In the genomic region with DNA sequence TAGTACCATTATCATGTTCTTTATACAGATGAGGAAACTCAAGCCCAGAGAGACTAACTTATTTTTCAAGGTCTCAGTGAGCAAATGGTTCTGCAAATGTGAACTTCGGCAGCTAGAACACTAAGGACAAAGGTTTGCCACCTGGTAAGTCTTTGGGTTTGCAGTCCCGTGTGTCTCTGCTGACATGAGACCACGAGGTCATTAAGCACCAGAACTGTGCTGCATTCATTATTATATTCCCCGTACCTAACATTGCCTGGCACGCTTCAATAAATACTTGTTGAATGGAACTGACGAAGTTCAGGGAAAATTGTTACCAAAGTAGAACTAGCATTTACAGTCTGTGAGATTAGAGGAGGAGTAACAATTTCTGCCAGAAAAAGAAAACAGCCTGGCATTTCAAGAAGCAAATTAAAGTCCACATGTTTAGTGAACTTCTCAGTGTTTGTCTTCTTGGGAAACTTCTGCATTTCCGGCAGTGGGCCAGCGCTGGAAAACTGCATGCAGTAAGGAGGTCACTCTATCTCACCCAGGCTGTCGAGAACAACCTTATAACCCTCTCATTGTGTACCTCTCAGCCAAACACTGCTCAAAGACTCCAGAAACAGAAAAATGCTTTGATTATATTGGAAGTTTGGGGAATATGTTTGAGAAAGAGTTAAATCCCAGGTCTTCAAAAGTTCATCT, we compare ENCODE assay signal across 22 cellular contexts.
A peak's percentile ranks its signal among the peaks of the same experiment; 100 is the strongest.
DNase-seq lines count a peak whose midpoint lies in the region; ATAC-seq, FAIRE-seq and TF ChIP-seq lines count a peak whose summit lies in the region.
"Had no signal": no experiment of that assay in that cellular context is flagged by ENCODE, and none has a peak within 500 bp of the region (broad histone marks: within the 10 kb centered on the region; RNA-seq: fewer than 3 reads in every experiment).

No MANE protein-coding gene starts in this region.

- ATAC-seq in HepG2, result no peak
- ATAC-seq in right lobe of liver, result peak; percentile 66 to 83 (median 72)
- no peak for ATAC-seq in heart left ventricle
- ATAC-seq: A549 had no signal

- POLR2A ChIA-PET in HepG2 (lab: Yijun Ruan, JAX), result no interaction called here

- no peak overlapping the region for H2AFZ ChIP-seq in HepG2 (ENCODE audit: low read length)

- CTCF ChIA-PET in HepG2 (lab: Yijun Ruan, JAX; ENCODE audit: low intra/inter-chr PET ratio, low total read pairs), result no interaction called here

- in situ Hi-C loops in HepG2 (cut with HindIII; ENCODE audit: extremely low pct_ligation_motif_present, low pct_unique_long_range_greater_than_20kb), result no loop called here

- 37% methylated on average over 9 of the region's 9 CpGs for WGBS in liver
- 20% methylated on average over 9 of the region's 9 CpGs for WGBS in HepG2 (ENCODE audit: low lambda C conversion rate)
- WGBS in right lobe of liver (ENCODE audit: insufficient coverage, low coverage, low lambda C conversion rate, missing lambda C conversion rate), result 25% methylated on average over 9 of the region's 9 CpGs
- WGBS in stomach, 5 donors, result 42 to 68% (median 51%) methylated on average over 9 of the region's 9 CpGs
- WGBS in heart left ventricle, 4 donors, result 81 to 90% (median 84%) methylated on average over 9 of the region's 9 CpGs

- no peak for TF ChIP-seq CTCF in liver (IDR thresholded peaks at IDR 0.05; ENCODE audit: low read depth, low read length, missing input control)
- TF ChIP-seq CTCF in HepG2 (CRISPR knock-in tag; IDR thresholded peaks at IDR 0.05), result no peak
- no peak for TF ChIP-seq CTCF in right lobe of liver (IDR thresholded peaks at IDR 0.05)
- no peak for TF ChIP-seq CTCF in stomach (IDR thresholded peaks at IDR 0.05)
- no peak for TF ChIP-seq CTCF in heart left ventricle (IDR thresholded peaks at IDR 0.05)

- intact Hi-C loops in HepG2 (cut with micrococcal nuclease; ENCODE audit: unreplicated experiment) (no loop called here), right lobe of liver (cut with DNase I) (no loop called here), stomach (cut with DNase I; ENCODE audit: low total_unique reads) (no loop called here), heart left ventricle (cut with DNase I) (no loop called here)

- H3K27me3 ChIP-seq in liver (ENCODE audit: control insufficient read depth in 4 of 4, insufficient read depth in 4 of 4, low read length in 3 of 4), result no peaks in the 10 kb centered on the region
- H3K27me3 ChIP-seq in HepG2 (ENCODE audit: control insufficient read depth in 1 of 2, insufficient read depth in 2 of 2, low read length in 2 of 2), result no peaks in the 10 kb centered on the region
- H3K27me3 ChIP-seq in right lobe of liver, result no peaks in the 10 kb centered on the region
- H3K27me3 ChIP-seq in stomach, result no peaks in the 10 kb centered on the region
- H3K27me3 ChIP-seq in heart left ventricle, result no peaks in the 10 kb centered on the region
- no peaks in the 10 kb centered on the region for H3K27me3 ChIP-seq in SJCRH30

- no peak for TF ChIP-seq EP300 in HepG2 (IDR thresholded peaks at IDR 0.05; ENCODE audit: low read depth in 2 of 2, low read length in 2 of 2)
- TF ChIP-seq EP300 in HepG2 (CRISPR knock-in tag; IDR thresholded peaks at IDR 0.05; ENCODE audit: borderline replicate concordance), result no peak
- no peak for TF ChIP-seq EP300 in stomach (IDR thresholded peaks at IDR 0.05)

- no peak for FAIRE-seq in HepG2 (lab: Jason Lieb, UNC)
- FAIRE-seq: A549, D721Med, GM12892, GM18507, H1, HTR-8/SVneo had no signal

- TF ChIP-seq POLR2A in HepG2 (IDR thresholded peaks at IDR 0.05; ENCODE audit: insufficient read depth in 1 of 2, low read depth in 2 of 2, low read length in 2 of 2) (no peak), right lobe of liver (IDR thresholded peaks at IDR 0.05) (no peak), stomach (IDR thresholded peaks at IDR 0.05) (no peak), heart left ventricle (IDR thresholded peaks at IDR 0.05) (no peak)

- BruUV-seq in HepG2 (replicated peaks; lab: Mats Ljungman, UMichigan), result no TSS peak

- DNase-seq in HepG2 (ENCODE audit: low spot score) (no peak), right lobe of liver (peak; percentile 27 to 61 (median 58)), stomach (peak; percentile 69), heart left ventricle (no peak), DMS 273 (lab: John Stamatoyannopoulos, UW; ENCODE audit: unreplicated experiment) (no peak), SJCRH30 (no peak)
- DNase-seq: AML-193; Caco-2; CD4-positive, alpha-beta T cell; DMS153; DMS79; GDM1; H9 had no signal

- H3K36me3 ChIP-seq in liver (ENCODE audit: control insufficient read depth in 4 of 4, insufficient read depth in 3 of 4, low read depth in 1 of 4, low read length in 3 of 4) (no peaks in the 10 kb centered on the region), HepG2 (replicated peaks in 1 of 2; ENCODE audit: control insufficient read depth in 1 of 2, insufficient read depth in 2 of 2, low read length in 2 of 2) (no peaks in the 10 kb centered on the region), right lobe of liver (no peaks in the 10 kb centered on the region), stomach (no peaks in the 10 kb centered on the region), heart left ventricle (no peaks in the 10 kb centered on the region), SJCRH30 (no peaks in the 10 kb centered on the region)

- no peaks in the 10 kb centered on the region for H4K20me1 ChIP-seq in HepG2 (ENCODE audit: insufficient read depth, low read length)

- H3K9ac ChIP-seq in liver (ENCODE audit: low read depth in 1 of 2, low read length in 2 of 2), result no peak overlapping the region
- H3K9ac ChIP-seq in HepG2 (ENCODE audit: insufficient read depth, low read depth, low read length), result no peak overlapping the region

- H3K9me3 ChIP-seq in liver (ENCODE audit: control insufficient read depth in 4 of 4, low read length in 3 of 4) (no peaks in the 10 kb centered on the region), HepG2 (ENCODE audit: low read length) (no peaks in the 10 kb centered on the region), right lobe of liver (no peaks in the 10 kb centered on the region), stomach (no peaks in the 10 kb centered on the region), heart left ventricle (no peaks in the 10 kb centered on the region), SJCRH30 (replicated peaks) (no peaks in the 10 kb centered on the region)
- H3K9me3 ChIP-seq: A549, Caco-2 had no signal

- H3K27ac ChIP-seq in liver (ENCODE audit: low read depth in 1 of 2, low read length in 2 of 2), result no peak overlapping the region
- H3K27ac ChIP-seq in HepG2 (ENCODE audit: extremely low read length, insufficient read depth, low read length), result no peak overlapping the region
- H3K27ac ChIP-seq in right lobe of liver, result no peak overlapping the region
- peak overlapping the region in 1 of 5 donors; percentile 1 for H3K27ac ChIP-seq in stomach
- H3K27ac ChIP-seq in heart left ventricle, result no peak overlapping the region
- no peak overlapping the region for H3K27ac ChIP-seq in SJCRH30
- H3K27ac ChIP-seq: 22Rv1, A549, C4-2B had no signal

- H3K4me3 ChIP-seq in liver (ENCODE audit: low read depth in 1 of 3, low read length in 3 of 3) (no peak overlapping the region), HepG2 (replicated peaks in 1 of 3; ENCODE audit: insufficient read depth in 1 of 3, low read depth in 2 of 3, low read length in 3 of 3) (no peak overlapping the region), right lobe of liver (no peak overlapping the region), stomach (no peak overlapping the region), heart left ventricle (no peak overlapping the region), SJCRH30 (no peak overlapping the region)
- H3K4me3 ChIP-seq: A549 had no signal

- peaks cover 0 to 9% (median 5%) of the 10 kb centered on the region in 4 donors for H3K4me1 ChIP-seq in liver (ENCODE audit: control insufficient read depth in 4 of 4, insufficient read depth in 4 of 4, low read length in 3 of 4)
- H3K4me1 ChIP-seq in HepG2 (ENCODE audit: insufficient read depth, low read length), result no peaks in the 10 kb centered on the region
- peaks cover 0 to 7% (median 0%) of the 10 kb centered on the region in 4 donors for H3K4me1 ChIP-seq in right lobe of liver
- no peaks in the 10 kb centered on the region for H3K4me1 ChIP-seq in stomach
- no peaks in the 10 kb centered on the region for H3K4me1 ChIP-seq in heart left ventricle
- H3K4me1 ChIP-seq in SJCRH30, result no peaks in the 10 kb centered on the region
- H3K4me1 ChIP-seq: A549, Caco-2 had no signal

- TF ChIP-seq RAD21 in liver (IDR thresholded peaks at IDR 0.05) (no peak), HepG2 (CRISPR knock-in tag; IDR thresholded peaks at IDR 0.05) (no peak)

- H3K79me2 ChIP-seq in HepG2 (ENCODE audit: insufficient read depth, low read length), result no peaks in the 10 kb centered on the region

- H3K4me2 ChIP-seq in HepG2 (ENCODE audit: low read depth, low read length), result no peak overlapping the region
- H3K4me2 ChIP-seq: A549 had no signal

TF ChIP-seq in liver, 16 proteins besides CTCF, POLR2A, EP300 and RAD21 (continues in another document):
- TF ChIP-seq HNF4A (conservative IDR thresholded peaks at IDR 0.05) (peak; percentile 2 to 37), TAF1 (conservative IDR thresholded peaks at IDR 0.05) (no peak)

TF ChIP-seq in HepG2, 621 proteins besides CTCF, POLR2A, EP300 and RAD21 (continues in another document):
- TF ChIP-seq ZFP91 (CRISPR knock-in tag; IDR thresholded peaks at IDR 0.05; ENCODE audit: borderline replicate concordance), result no peak
- TF ChIP-seq, protein P1, sequence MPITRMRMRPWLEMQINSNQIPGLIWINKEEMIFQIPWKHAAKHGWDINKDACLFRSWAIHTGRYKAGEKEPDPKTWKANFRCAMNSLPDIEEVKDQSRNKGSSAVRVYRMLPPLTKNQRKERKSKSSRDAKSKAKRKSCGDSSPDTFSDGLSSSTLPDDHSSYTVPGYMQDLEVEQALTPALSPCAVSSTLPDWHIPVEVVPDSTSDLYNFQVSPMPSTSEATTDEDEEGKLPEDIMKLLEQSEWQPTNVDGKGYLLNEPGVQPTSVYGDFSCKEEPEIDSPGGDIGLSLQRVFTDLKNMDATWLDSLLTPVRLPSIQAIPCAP (CRISPR knock-in tag; IDR thresholded peaks at IDR 0.05; ENCODE audit: low read depth), result no peak

Comparison
In these comparisons a context has a peak if more than half of its experiments do, and no peak if none do; other contexts are left out.
1. ATAC-seq: peak in right lobe of liver (4 of 4); none in HepG2 (single experiment) and heart left ventricle (0 of 4).
2. DNase-seq: peak in right lobe of liver (3 of 3) and stomach (single experiment); none in HepG2 (single experiment), heart left ventricle (0 of 5), DMS 273 (single experiment) and SJCRH30 (0 of 2).